ENCODE assay signal across 8 cellular contexts in genomic region chr12:108696111-108696995, GRCh38. TPM values are rescaled to one million over a fixed set of nuclear protein-coding genes. Genes with fewer than 3 reads are reported as not detected.
A peak's percentile ranks its signal among the peaks of the same experiment; 100 is the strongest.
DNase-seq lines count a peak whose midpoint lies in the region; ATAC-seq lines count a peak whose summit lies in the region.

No MANE protein-coding gene starts in this region.

- DNase-seq in EL = peak; percentile 89
- DNase-seq in NCI-H226 = peak; percentile 99
- peak; percentile 79 for DNase-seq in dedifferentiated amniotic fluid mesenchymal stem cell (ENCODE audit: extremely low spot score)
- DNase-seq in renal cortical epithelial cell (ENCODE audit: low read depth) = peak; percentile 99
- no peak for DNase-seq in GF-D8 (lab: John Stamatoyannopoulos, UW)
- DNase-seq in effector CD8-positive, alpha-beta T cell (lab: John Stamatoyannopoulos, UW) = no peak
- DNase-seq in G401 (ENCODE audit: low spot score) = no peak

- ATAC-seq in GM18498 (IDR thresholded peaks at IDR 0.05; ENCODE audit: unreplicated experiment) = no peak

- in situ Hi-C loops in G401 (cut with HindIII; ENCODE audit: low sequenced_read_pairs) = no loop called here

RNA-seq across cellular contexts. Expression of gene CORO1C, which starts 35.0 kb away (rescaled TPM):
- 215 and 235 TPM in 2 replicates for total RNA-seq in renal cortical epithelial cell
- 102 and 177 TPM in 2 replicates for total RNA-seq in G401 (2014; rRNA removed; shearing (Covaris generic))

Comparison
In these comparisons a context has a peak if more than half of its experiments do, and no peak if none do; other contexts are left out.
1. DNase-seq: peak in EL (single experiment), NCI-H226 (single experiment), dedifferentiated amniotic fluid mesenchymal stem cell (single experiment) and renal cortical epithelial cell (single experiment); none in GF-D8 (single experiment), effector CD8-positive, alpha-beta T cell (single experiment) and G401 (single experiment).